In the genomic region with DNA sequence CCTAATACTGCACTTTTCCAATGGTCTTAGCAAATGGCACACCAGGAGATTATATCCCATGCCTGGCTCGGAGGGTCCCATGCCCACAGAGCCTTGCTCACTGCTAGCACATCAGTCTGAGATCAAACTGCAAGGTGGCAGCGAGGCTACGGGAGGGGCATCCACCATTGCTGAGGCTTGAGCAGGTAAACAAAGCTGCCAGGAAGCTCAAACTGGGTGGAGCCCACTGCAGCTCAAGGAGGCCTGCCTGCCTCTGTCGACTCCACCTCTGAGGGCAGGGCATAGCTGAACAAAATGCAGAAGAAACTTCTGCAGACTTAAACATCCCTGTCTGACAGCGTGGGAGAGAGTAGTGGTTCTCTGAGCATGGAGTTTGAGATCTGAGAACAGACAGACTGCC, we compare ENCODE assay signal across 14 cellular contexts. TPM values are rescaled to one million over a fixed set of nuclear protein-coding genes. Genes with fewer than 3 reads are reported as not detected.
A peak's percentile ranks its signal among the peaks of the same experiment; 100 is the strongest.
DNase-seq lines count a peak whose midpoint lies in the region; ATAC-seq, FAIRE-seq and TF ChIP-seq lines count a peak whose summit lies in the region.
"Not testable (repeated sequence)": the region's sequence is repeated elsewhere in the genome, so short reads cannot be mapped to it uniquely, and the experiment has no call there.
"Had no signal": no experiment of that assay in that cellular context is flagged by ENCODE, and none has a peak within 500 bp of the region (broad histone marks: within the 10 kb centered on the region; RNA-seq: fewer than 3 reads in every experiment).

No MANE protein-coding gene starts in this region.

- peak overlapping the region in 2 of 3 donors; percentile 36 to 41 for H3K27ac Mint-ChIP-seq in CD4-positive, CD25-positive, alpha-beta regulatory T cell
- peak overlapping the region in 4 of 7 donors; percentile 22 to 72 (median 49) for H3K27ac Mint-ChIP-seq in CD4-positive, alpha-beta memory T cell
- H3K27ac Mint-ChIP-seq in T-helper 17 cell, result peak overlapping the region; percentile 97
- H3K27ac Mint-ChIP-seq in activated naive CD4-positive, alpha-beta T cell treated with anti-CD3 and anti-CD28 coated beads for 36 hours; activated naive CD8-positive, alpha-beta T cell: not testable (repeated sequence)
- H3K27ac Mint-ChIP-seq in natural killer cell treated with Interleukin-12 subunit alpha and Interleukin-12 subunit beta and Interleukin-15 and Interleukin-18, amount 100 ng/mL, for 72 hours, result peak overlapping the region; percentile 84 to 99

- peak overlapping the region in 2 of 4 donors; percentile 18 to 33 for H3K4me3 Mint-ChIP-seq in CD4-positive, CD25-positive, alpha-beta regulatory T cell
- peak overlapping the region in 3 of 8 donors; percentile 31 to 54 (median 35) for H3K4me3 Mint-ChIP-seq in CD4-positive, alpha-beta memory T cell
- H3K4me3 Mint-ChIP-seq in T-helper 17 cell, result peak overlapping the region; percentile 13
- not testable (repeated sequence) for H3K4me3 Mint-ChIP-seq in activated naive CD4-positive, alpha-beta T cell treated with anti-CD3 and anti-CD28 coated beads for 36 hours; natural killer cell treated with Interleukin-12 subunit alpha and Interleukin-12 subunit beta and Interleukin-15 and Interleukin-18, amount 100 ng/mL, for 72 hours
- H3K4me3 Mint-ChIP-seq in activated naive CD8-positive, alpha-beta T cell, result peak overlapping the region; percentile 30

- not testable (repeated sequence) for FAIRE-seq in kidney (lab: Jason Lieb, UNC)

- not testable (repeated sequence) for H3K27me3 Mint-ChIP-seq in CD4-positive, CD25-positive, alpha-beta regulatory T cell; CD4-positive, alpha-beta memory T cell; T-helper 17 cell; activated naive CD4-positive, alpha-beta T cell treated with anti-CD3 and anti-CD28 coated beads for 36 hours (ENCODE audit: low read depth); activated naive CD8-positive, alpha-beta T cell; natural killer cell treated with Interleukin-12 subunit alpha and Interleukin-12 subunit beta and Interleukin-15 and Interleukin-18, amount 100 ng/mL, for 72 hours

- peak in 2 of 3 donors; percentile 30 to 65 for DNase-seq in CD4-positive, CD25-positive, alpha-beta regulatory T cell
- not testable (repeated sequence) for DNase-seq in CD4-positive, alpha-beta memory T cell; T-helper 17 cell; natural killer cell treated with Interleukin-12 subunit alpha and Interleukin-12 subunit beta and Interleukin-15 and Interleukin-18, amount 100 ng/mL, for 72 hours (ENCODE audit: low spot score)
- peak; percentile 8 for DNase-seq in activated naive CD4-positive, alpha-beta T cell treated with anti-CD3 and anti-CD28 coated beads for 36 hours
- DNase-seq in kidney, result peak; percentile 34

- not testable (repeated sequence) for H3K4me3 ChIP-seq in CD4-positive, CD25-positive, alpha-beta regulatory T cell (ENCODE audit: low read depth, low read length); CD4-positive, alpha-beta memory T cell (ENCODE audit: low read length in 2 of 2); kidney (ENCODE audit: low read length in 2 of 2)

- not testable (repeated sequence) for H3K36me3 Mint-ChIP-seq in CD4-positive, CD25-positive, alpha-beta regulatory T cell; T-helper 17 cell (ENCODE audit: low read depth); activated naive CD4-positive, alpha-beta T cell treated with anti-CD3 and anti-CD28 coated beads for 36 hours (ENCODE audit: low read depth); activated naive CD8-positive, alpha-beta T cell
- peaks cover 5 to 25% of the 10 kb centered on the region in 2 donors for H3K36me3 Mint-ChIP-seq in CD4-positive, alpha-beta memory T cell
- H3K36me3 Mint-ChIP-seq in natural killer cell treated with Interleukin-12 subunit alpha and Interleukin-12 subunit beta and Interleukin-15 and Interleukin-18, amount 100 ng/mL, for 72 hours, result peaks cover 46% of the 10 kb centered on the region

- ATAC-seq in CD4-positive, CD25-positive, alpha-beta regulatory T cell (ENCODE audit: low read depth in 2 of 2); T-helper 17 cell; natural killer cell treated with Interleukin-12 subunit alpha and Interleukin-12 subunit beta and Interleukin-15 and Interleukin-18, amount 100 ng/mL, for 72 hours: not testable (repeated sequence)

- not testable (repeated sequence) for H3K9me3 Mint-ChIP-seq in CD4-positive, CD25-positive, alpha-beta regulatory T cell; activated naive CD4-positive, alpha-beta T cell treated with anti-CD3 and anti-CD28 coated beads for 36 hours; activated naive CD8-positive, alpha-beta T cell (ENCODE audit: low read depth); natural killer cell treated with Interleukin-12 subunit alpha and Interleukin-12 subunit beta and Interleukin-15 and Interleukin-18, amount 100 ng/mL, for 72 hours
- peaks cover 0 to 25% (median 14%) of the 10 kb centered on the region in 8 donors for H3K9me3 Mint-ChIP-seq in CD4-positive, alpha-beta memory T cell

- not testable (repeated sequence) for H3K9me3 ChIP-seq in CD4-positive, CD25-positive, alpha-beta regulatory T cell (ENCODE audit: control insufficient read depth in 2 of 2, low read length in 2 of 2); CD4-positive, alpha-beta memory T cell (ENCODE audit: control insufficient read depth in 1 of 2, low read length in 2 of 2); T-helper 17 cell (ENCODE audit: control insufficient read depth, low read length, poor library complexity, severe bottlenecking); kidney (ENCODE audit: control insufficient read depth in 1 of 2, low read length in 2 of 2)

- not testable (repeated sequence) for H3K27me3 ChIP-seq in CD4-positive, CD25-positive, alpha-beta regulatory T cell (ENCODE audit: control insufficient read depth, insufficient read depth, low read length); CD4-positive, alpha-beta memory T cell (ENCODE audit: insufficient read depth, low read length)

- TF ChIP-seq CTCF in kidney (IDR thresholded peaks at IDR 0.05; ENCODE audit: borderline replicate concordance, extremely low read depth, insufficient read depth), result not testable (repeated sequence)

- H3K27ac ChIP-seq in CD4-positive, CD25-positive, alpha-beta regulatory T cell (ENCODE audit: insufficient read depth, low read length, poor library complexity, severe bottlenecking); CD4-positive, alpha-beta memory T cell (ENCODE audit: low read depth, low read length); kidney (ENCODE audit: low read depth in 2 of 2, low read length in 2 of 2): not testable (repeated sequence)

- peaks cover 12 to 67% (median 37%) of the 10 kb centered on the region in 4 donors for H3K4me1 Mint-ChIP-seq in CD4-positive, CD25-positive, alpha-beta regulatory T cell
- peaks cover 51 to 93% (median 71%) of the 10 kb centered on the region in 4 donors for H3K4me1 Mint-ChIP-seq in CD4-positive, alpha-beta memory T cell
- H3K4me1 Mint-ChIP-seq in T-helper 17 cell, result peaks cover 58% of the 10 kb centered on the region
- H3K4me1 Mint-ChIP-seq in activated naive CD4-positive, alpha-beta T cell treated with anti-CD3 and anti-CD28 coated beads for 36 hours (ENCODE audit: low read depth), result peaks cover 51% of the 10 kb centered on the region
- H3K4me1 Mint-ChIP-seq in activated naive CD8-positive, alpha-beta T cell (ENCODE audit: low read depth), result peaks cover 55% of the 10 kb centered on the region
- peaks cover 82 to 83% of the 10 kb centered on the region in 2 donors for H3K4me1 Mint-ChIP-seq in natural killer cell treated with Interleukin-12 subunit alpha and Interleukin-12 subunit beta and Interleukin-15 and Interleukin-18, amount 100 ng/mL, for 72 hours (ENCODE audit: low read depth in 2 of 2)

- intact Hi-C loops in CD4-positive, alpha-beta memory T cell (cut with micrococcal nuclease), result loop anchor here (10.0 kb wide), 1 partner anchor 604 kb away; a partner anchor contains a TSS
- intact Hi-C loops in activated naive CD4-positive, alpha-beta T cell treated with anti-CD3 and anti-CD28 coated beads for 36 hours (cut with micrococcal nuclease), result loop anchor here (10.0 kb wide), 1 partner anchor 166 kb away; no protein-coding TSS in a partner anchor
- intact Hi-C loops in kidney (cut with DNase I), result not testable (repeated sequence)

- H3K4me1 ChIP-seq in CD4-positive, CD25-positive, alpha-beta regulatory T cell (ENCODE audit: control insufficient read depth, insufficient read depth, low read length, poor library complexity, severe bottlenecking), result peaks cover 16% of the 10 kb centered on the region
- H3K4me1 ChIP-seq in CD4-positive, alpha-beta memory T cell (ENCODE audit: insufficient read depth, low read length), result peaks cover 38% of the 10 kb centered on the region
- H3K4me1 ChIP-seq in kidney (ENCODE audit: control insufficient read depth in 1 of 2, insufficient read depth in 1 of 2, low read depth in 1 of 2, low read length in 2 of 2), result not testable (repeated sequence)

- not testable (repeated sequence) for H3K36me3 ChIP-seq in CD4-positive, CD25-positive, alpha-beta regulatory T cell (ENCODE audit: control insufficient read depth, insufficient read depth, low read length); CD4-positive, alpha-beta memory T cell (ENCODE audit: insufficient read depth, low read length); kidney (ENCODE audit: control insufficient read depth in 1 of 2, insufficient read depth in 2 of 2, low read length in 2 of 2)

- POLR2A ChIA-PET in CD4-positive, alpha-beta memory T cell (lab: Charles Lee; ENCODE audit: partially characterized antibody), result interaction anchor here (1.3 to 1.8 kb wide), 5 partner anchors 22 to 161 kb away, joined by 4 to 6 read pairs (median 4); no protein-coding TSS in a partner anchor

- not testable (repeated sequence) for H3K9ac ChIP-seq in kidney (ENCODE audit: low read length in 2 of 2)

- CTCF ChIA-PET in CD4-positive, alpha-beta memory T cell (lab: Charles Lee; ENCODE audit: partially characterized antibody), result interaction anchor here (1.1 to 1.7 kb wide), 5 partner anchors 22 to 279 kb away, joined by 3 to 6 read pairs (median 3); no protein-coding TSS in a partner anchor
- CTCF ChIA-PET in activated naive CD4-positive, alpha-beta T cell treated with anti-CD3 and anti-CD28 coated beads for 36 hours (lab: Charles Lee), result interaction anchor here (0.6 to 1.0 kb wide), 2 partner anchors 160 to 278 kb away, joined by 3 read pairs; no protein-coding TSS in a partner anchor

RNA-seq across cellular contexts. Expression of a gene that starts 2.9 kb away (rescaled TPM):
- 17.6 TPM for total RNA-seq in CD4-positive, CD25-positive, alpha-beta regulatory T cell
- polyA plus RNA-seq in CD4-positive, CD25-positive, alpha-beta regulatory T cell, result 10 to 100 TPM; 14.4 to 30.5 (median 24.3) TPM
- total RNA-seq in CD4-positive, alpha-beta memory T cell, result 10 to 100 TPM; 62.2 to 63.2 TPM
- 100 to 1,000 TPM; 133 to 196 TPM for polyA plus RNA-seq in CD4-positive, alpha-beta memory T cell
- total RNA-seq in T-helper 17 cell, result 100 to 1,000 TPM; 182 to 229 TPM
- under 1 TPM in 1 of 2 experiments, not detected in 1; 0.25 TPM for total RNA-seq in activated naive CD4-positive, alpha-beta T cell treated with anti-CD3 and anti-CD28 coated beads for 36 hours
- 3.0 TPM for total RNA-seq in kidney
- 0.73 TPM for polyA plus RNA-seq in kidney (ENCODE audit: insufficient read depth, low read depth, low replicate concordance)
- 10 to 100 TPM; 10.5 to 23.9 TPM for total RNA-seq in natural killer cell treated with Interleukin-12 subunit alpha and Interleukin-12 subunit beta and Interleukin-15 and Interleukin-18, amount 100 ng/mL, for 72 hours
- total RNA-seq: A172, B cell, Daoy, G401, GM12878 had no signal
- polyA plus RNA-seq: A549, BJ, GM12878 had no signal

RNA-seq across cellular contexts. Expression of a gene that starts 58.9 kb away (rescaled TPM):
- total RNA-seq in CD4-positive, CD25-positive, alpha-beta regulatory T cell, result 219 TPM
- 100 to 1,000 TPM; 223 to 312 (median 247) TPM for polyA plus RNA-seq in CD4-positive, CD25-positive, alpha-beta regulatory T cell
- total RNA-seq in CD4-positive, alpha-beta memory T cell, result 100 to 1,000 TPM; 294 to 297 TPM
- 100 to 1,000 TPM; 241 to 288 TPM for polyA plus RNA-seq in CD4-positive, alpha-beta memory T cell
- 100 to 1,000 TPM; 151 to 173 TPM for total RNA-seq in T-helper 17 cell
- 100 to 1,000 TPM; 176 to 184 TPM for total RNA-seq in activated naive CD4-positive, alpha-beta T cell treated with anti-CD3 and anti-CD28 coated beads for 36 hours
- 22.4 TPM for total RNA-seq in kidney
- polyA plus RNA-seq in kidney (ENCODE audit: insufficient read depth, low read depth, low replicate concordance), result 2.5 TPM
- total RNA-seq in natural killer cell treated with Interleukin-12 subunit alpha and Interleukin-12 subunit beta and Interleukin-15 and Interleukin-18, amount 100 ng/mL, for 72 hours, result 100 to 1,000 TPM in 1 of 2 donors, 10 to 100 TPM in 1; 95.2 to 122 TPM
